Comparison of ENCODE assay signal across 17 cellular contexts in genomic region chr18:14100503-14101286, GRCh38. TPM values are rescaled to one million over a fixed set of nuclear protein-coding genes. Genes with fewer than 3 reads are reported as not detected.
DNase-seq lines count a peak whose midpoint lies in the region; ATAC-seq and TF ChIP-seq lines count a peak whose summit lies in the region.
"Had no signal": no experiment of that assay in that cellular context is flagged by ENCODE, and none has a peak within 500 bp of the region (broad histone marks: within the 10 kb centered on the region; RNA-seq: fewer than 3 reads in every experiment).

No MANE protein-coding gene starts in this region.

- no peak for DNase-seq in activated naive CD4-positive, alpha-beta T cell treated with anti-CD3 and anti-CD28 coated beads, Interleukin-2, amount 10 ng/mL, durations not matched to agents 7 days and 5 days
- DNase-seq in activated naive CD4-positive, alpha-beta T cell treated with anti-CD3 and anti-CD28 coated beads, Interleukin-2, amount 50 U/mL, for 72 hours (ENCODE audit: low spot score in 2 of 2), result no peak
- no peak for DNase-seq in activated CD4-positive, alpha-beta memory T cell treated with anti-CD3 and anti-CD28 coated beads for 36 hours
- DNase-seq in activated T-helper 2 cell treated with anti-CD3 and anti-CD28 coated beads, Interferon-gamma antibody, Interleukin-2, Interleukin-4, amounts not matched to agents 10 μg/mL and 5 μg/mL and 100 μg/mL, durations not matched to agents 14 hours and 24 hours and 36 hours (ENCODE audit: low spot score), result no peak
- DNase-seq in stimulated activated naive B cell treated with anti-CD40 and anti-IgM and Interleukin-4, amounts not matched to agents 10 μg/mL and 1 μg/mL and 100 μg/mL, for 72 hours, result no peak
- DNase-seq in uterus (no peak), OCI-M2 (lab: John Stamatoyannopoulos, UW; ENCODE audit: unreplicated experiment) (no peak), NK-92 (lab: John Stamatoyannopoulos, UW; ENCODE audit: unreplicated experiment) (no peak)
- DNase-seq: BE2C; CD4-positive, alpha-beta memory T cell; DMS79 treated with DMSO at 0.1 percent for 48 hours; GDM1; HCEC 1CT; NCI-H1930; NCI-H2171; NCI-H774 had no signal

- peaks cover 0 to 7% of the 10 kb centered on the region in 2 donors for H3K9me3 ChIP-seq in uterus
- H3K9me3 ChIP-seq: BE2C had no signal

- H3K27me3 Mint-ChIP-seq in activated naive CD4-positive, alpha-beta T cell treated with anti-CD3 and anti-CD28 coated beads, Interleukin-2, amount 10 ng/mL, durations not matched to agents 7 days and 5 days, result no peaks in the 10 kb centered on the region
- no peaks in the 10 kb centered on the region for H3K27me3 Mint-ChIP-seq in activated CD4-positive, alpha-beta memory T cell treated with anti-CD3 and anti-CD28 coated beads for 36 hours
- H3K27me3 Mint-ChIP-seq in activated T-helper 2 cell treated with anti-CD3 and anti-CD28 coated beads, Interferon-gamma antibody, Interleukin-2, Interleukin-4, amounts not matched to agents 10 μg/mL and 5 μg/mL and 100 μg/mL, durations not matched to agents 14 hours and 24 hours and 36 hours (ENCODE audit: low read depth), result no peaks in the 10 kb centered on the region
- no peaks in the 10 kb centered on the region for H3K27me3 Mint-ChIP-seq in stimulated activated naive B cell treated with anti-CD40 and anti-IgM and Interleukin-4, amounts not matched to agents 10 μg/mL and 1 μg/mL and 100 μg/mL, for 72 hours
- H3K27me3 Mint-ChIP-seq: CD4-positive, alpha-beta memory T cell had no signal

- no peak for TF ChIP-seq CTCF in uterus (IDR thresholded peaks at IDR 0.05)

- intact Hi-C loops in activated CD4-positive, alpha-beta memory T cell treated with anti-CD3 and anti-CD28 coated beads for 36 hours (cut with micrococcal nuclease), result no loop called here
- intact Hi-C loops in activated T-helper 2 cell treated with anti-CD3 and anti-CD28 coated beads, Interferon-gamma antibody, Interleukin-2, Interleukin-4, amounts not matched to agents 10 μg/mL and 5 μg/mL and 100 μg/mL, durations not matched to agents 14 hours and 24 hours and 36 hours (cut with micrococcal nuclease), result no loop called here
- intact Hi-C loops in uterus (cut with DNase I; ENCODE audit: low total_unique reads), result no loop called here

- no peaks in the 10 kb centered on the region for H3K36me3 ChIP-seq in uterus
- H3K36me3 ChIP-seq: BE2C had no signal

- H3K4me1 ChIP-seq in uterus, result no peaks in the 10 kb centered on the region
- H3K4me1 ChIP-seq: BE2C had no signal

- H3K27ac Mint-ChIP-seq in activated naive CD4-positive, alpha-beta T cell treated with anti-CD3 and anti-CD28 coated beads, Interleukin-2, amount 10 ng/mL, durations not matched to agents 7 days and 5 days, result peak overlapping the region; percentile 81
- H3K27ac Mint-ChIP-seq in activated naive CD4-positive, alpha-beta T cell treated with anti-CD3 and anti-CD28 coated beads, Interleukin-2, amount 50 U/mL, for 72 hours, result no peak overlapping the region
- H3K27ac Mint-ChIP-seq in activated CD4-positive, alpha-beta memory T cell treated with anti-CD3 and anti-CD28 coated beads for 36 hours, result peak overlapping the region; percentile 51
- H3K27ac Mint-ChIP-seq in activated T-helper 2 cell treated with anti-CD3 and anti-CD28 coated beads, Interferon-gamma antibody, Interleukin-2, Interleukin-4, amounts not matched to agents 10 μg/mL and 5 μg/mL and 100 μg/mL, durations not matched to agents 14 hours and 24 hours and 36 hours, result peak overlapping the region; percentile 61
- no peak overlapping the region for H3K27ac Mint-ChIP-seq in stimulated activated naive B cell treated with anti-CD40 and anti-IgM and Interleukin-4, amounts not matched to agents 10 μg/mL and 1 μg/mL and 100 μg/mL, for 72 hours

- H3K9me3 Mint-ChIP-seq in activated naive CD4-positive, alpha-beta T cell treated with anti-CD3 and anti-CD28 coated beads, Interleukin-2, amount 10 ng/mL, durations not matched to agents 7 days and 5 days, result peaks cover 26% of the 10 kb centered on the region
- peaks cover 10 to 15% of the 10 kb centered on the region in 2 donors for H3K9me3 Mint-ChIP-seq in activated naive CD4-positive, alpha-beta T cell treated with anti-CD3 and anti-CD28 coated beads, Interleukin-2, amount 50 U/mL, for 72 hours
- H3K9me3 Mint-ChIP-seq in activated CD4-positive, alpha-beta memory T cell treated with anti-CD3 and anti-CD28 coated beads for 36 hours, result peaks cover 27% of the 10 kb centered on the region
- peaks cover 53% of the 10 kb centered on the region for H3K9me3 Mint-ChIP-seq in activated T-helper 2 cell treated with anti-CD3 and anti-CD28 coated beads, Interferon-gamma antibody, Interleukin-2, Interleukin-4, amounts not matched to agents 10 μg/mL and 5 μg/mL and 100 μg/mL, durations not matched to agents 14 hours and 24 hours and 36 hours
- peaks cover 7 to 11% of the 10 kb centered on the region in 2 donors for H3K9me3 Mint-ChIP-seq in stimulated activated naive B cell treated with anti-CD40 and anti-IgM and Interleukin-4, amounts not matched to agents 10 μg/mL and 1 μg/mL and 100 μg/mL, for 72 hours

- no peak for ATAC-seq in activated naive CD4-positive, alpha-beta T cell treated with anti-CD3 and anti-CD28 coated beads, Interleukin-2, amount 50 U/mL, for 72 hours
- ATAC-seq in stimulated activated naive B cell treated with anti-CD40 and anti-IgM and Interleukin-4, amounts not matched to agents 10 μg/mL and 1 μg/mL and 100 μg/mL, for 72 hours (replicated peaks), result peak; percentile 87 to 93

- no peak for TF ChIP-seq POLR2A in uterus (IDR thresholded peaks at IDR 0.05)

- peaks cover 37% of the 10 kb centered on the region for H3K36me3 Mint-ChIP-seq in activated naive CD4-positive, alpha-beta T cell treated with anti-CD3 and anti-CD28 coated beads, Interleukin-2, amount 10 ng/mL, durations not matched to agents 7 days and 5 days
- peaks cover 18 to 33% of the 10 kb centered on the region in 2 donors for H3K36me3 Mint-ChIP-seq in activated naive CD4-positive, alpha-beta T cell treated with anti-CD3 and anti-CD28 coated beads, Interleukin-2, amount 50 U/mL, for 72 hours
- H3K36me3 Mint-ChIP-seq in activated CD4-positive, alpha-beta memory T cell treated with anti-CD3 and anti-CD28 coated beads for 36 hours, result peaks cover 49% of the 10 kb centered on the region
- H3K36me3 Mint-ChIP-seq in activated T-helper 2 cell treated with anti-CD3 and anti-CD28 coated beads, Interferon-gamma antibody, Interleukin-2, Interleukin-4, amounts not matched to agents 10 μg/mL and 5 μg/mL and 100 μg/mL, durations not matched to agents 14 hours and 24 hours and 36 hours (ENCODE audit: low read depth), result peaks cover 71% of the 10 kb centered on the region
- H3K36me3 Mint-ChIP-seq in stimulated activated naive B cell treated with anti-CD40 and anti-IgM and Interleukin-4, amounts not matched to agents 10 μg/mL and 1 μg/mL and 100 μg/mL, for 72 hours, result peaks cover 15 to 34% of the 10 kb centered on the region in 2 donors

- H3K27ac ChIP-seq in uterus, result no peak overlapping the region
- H3K27ac ChIP-seq: KMS-11 had no signal

- H3K27me3 ChIP-seq in uterus, result no peaks in the 10 kb centered on the region
- H3K27me3 ChIP-seq: BE2C had no signal

- POLR2A ChIA-PET in activated CD4-positive, alpha-beta memory T cell treated with anti-CD3 and anti-CD28 coated beads for 36 hours (lab: Charles Lee), result no interaction called here

- H3K4me1 Mint-ChIP-seq in activated naive CD4-positive, alpha-beta T cell treated with anti-CD3 and anti-CD28 coated beads, Interleukin-2, amount 10 ng/mL, durations not matched to agents 7 days and 5 days, result peaks cover 13% of the 10 kb centered on the region
- peaks cover 15% of the 10 kb centered on the region for H3K4me1 Mint-ChIP-seq in activated CD4-positive, alpha-beta memory T cell treated with anti-CD3 and anti-CD28 coated beads for 36 hours (ENCODE audit: low read depth)
- peaks cover 18% of the 10 kb centered on the region for H3K4me1 Mint-ChIP-seq in activated T-helper 2 cell treated with anti-CD3 and anti-CD28 coated beads, Interferon-gamma antibody, Interleukin-2, Interleukin-4, amounts not matched to agents 10 μg/mL and 5 μg/mL and 100 μg/mL, durations not matched to agents 14 hours and 24 hours and 36 hours (ENCODE audit: low read depth)
- H3K4me1 Mint-ChIP-seq in stimulated activated naive B cell treated with anti-CD40 and anti-IgM and Interleukin-4, amounts not matched to agents 10 μg/mL and 1 μg/mL and 100 μg/mL, for 72 hours, result peaks cover 3 to 14% of the 10 kb centered on the region in 2 donors

- CTCF ChIA-PET in activated naive CD4-positive, alpha-beta T cell treated with anti-CD3 and anti-CD28 coated beads, Interleukin-2, amount 10 ng/mL, durations not matched to agents 7 days and 5 days (lab: Charles Lee), result no interaction called here
- CTCF ChIA-PET in activated CD4-positive, alpha-beta memory T cell treated with anti-CD3 and anti-CD28 coated beads for 36 hours (lab: Charles Lee), result no interaction called here

- H3K4me3 ChIP-seq in uterus, result no peak overlapping the region

- no peak overlapping the region for H3K4me3 Mint-ChIP-seq in activated naive CD4-positive, alpha-beta T cell treated with anti-CD3 and anti-CD28 coated beads, Interleukin-2, amount 10 ng/mL, durations not matched to agents 7 days and 5 days
- no peak overlapping the region for H3K4me3 Mint-ChIP-seq in activated CD4-positive, alpha-beta memory T cell treated with anti-CD3 and anti-CD28 coated beads for 36 hours
- H3K4me3 Mint-ChIP-seq in activated T-helper 2 cell treated with anti-CD3 and anti-CD28 coated beads, Interferon-gamma antibody, Interleukin-2, Interleukin-4, amounts not matched to agents 10 μg/mL and 5 μg/mL and 100 μg/mL, durations not matched to agents 14 hours and 24 hours and 36 hours (ENCODE audit: low read depth), result no peak overlapping the region
- peak overlapping the region in 1 of 2 donors; percentile 62 for H3K4me3 Mint-ChIP-seq in stimulated activated naive B cell treated with anti-CD40 and anti-IgM and Interleukin-4, amounts not matched to agents 10 μg/mL and 1 μg/mL and 100 μg/mL, for 72 hours

RNA-seq across cellular contexts. Expression of gene ZNF519, which starts 31.5 kb away (rescaled TPM):
- 10 to 100 TPM; 22.3 to 28.5 TPM for total RNA-seq in activated naive CD4-positive, alpha-beta T cell treated with anti-CD3 and anti-CD28 coated beads, Interleukin-2, amount 50 U/mL, for 72 hours
- total RNA-seq in activated CD4-positive, alpha-beta memory T cell treated with anti-CD3 and anti-CD28 coated beads for 36 hours, result 10 to 100 TPM; 14.1 to 15.8 TPM
- total RNA-seq in activated T-helper 2 cell treated with anti-CD3 and anti-CD28 coated beads, Interferon-gamma antibody, Interleukin-2, Interleukin-4, amounts not matched to agents 10 μg/mL and 5 μg/mL and 100 μg/mL, durations not matched to agents 14 hours and 24 hours and 36 hours, result 21.3 and 24.2 TPM in 2 replicates
- 10 to 100 TPM; 20.9 to 35.1 (median 27.5) TPM for total RNA-seq in uterus

Comparison
In these comparisons a context has a peak if more than half of its experiments do, and no peak if none do; other contexts are left out.
1. H3K27ac Mint-ChIP-seq: peak in activated naive CD4-positive, alpha-beta T cell treated with anti-CD3 and anti-CD28 coated beads, Interleukin-2, amount 10 ng/mL, durations not matched to agents 7 days and 5 days (single experiment), activated CD4-positive, alpha-beta memory T cell treated with anti-CD3 and anti-CD28 coated beads for 36 hours (single experiment) and activated T-helper 2 cell treated with anti-CD3 and anti-CD28 coated beads, Interferon-gamma antibody, Interleukin-2, Interleukin-4, amounts not matched to agents 10 μg/mL and 5 μg/mL and 100 μg/mL, durations not matched to agents 14 hours and 24 hours and 36 hours (single experiment); none in activated naive CD4-positive, alpha-beta T cell treated with anti-CD3 and anti-CD28 coated beads, Interleukin-2, amount 50 U/mL, for 72 hours (0 of 2) and stimulated activated naive B cell treated with anti-CD40 and anti-IgM and Interleukin-4, amounts not matched to agents 10 μg/mL and 1 μg/mL and 100 μg/mL, for 72 hours (single experiment).
2. ATAC-seq: peak in stimulated activated naive B cell treated with anti-CD40 and anti-IgM and Interleukin-4, amounts not matched to agents 10 μg/mL and 1 μg/mL and 100 μg/mL, for 72 hours (2 of 2); none in activated naive CD4-positive, alpha-beta T cell treated with anti-CD3 and anti-CD28 coated beads, Interleukin-2, amount 50 U/mL, for 72 hours (0 of 2).